ENCODE assay signal across 9 cellular contexts in genomic region chr9:75147638-75148037, GRCh38. TPM values are rescaled to one million over a fixed set of nuclear protein-coding genes. Genes with fewer than 3 reads are reported as not detected.
DNase-seq lines count a peak whose midpoint lies in the region; ATAC-seq and TF ChIP-seq lines count a peak whose summit lies in the region.
"Had no signal": no experiment of that assay in that cellular context is flagged by ENCODE, and none has a peak within 500 bp of the region (broad histone marks: within the 10 kb centered on the region; RNA-seq: fewer than 3 reads in every experiment).

No MANE protein-coding gene starts in this region.

- intact Hi-C loops in activated CD4-positive, alpha-beta memory T cell treated with anti-CD3 and anti-CD28 coated beads for 36 hours (cut with micrococcal nuclease), result loop anchor here (1.0 to 5.0 kb wide), 6 partner anchors 9 to 1995 kb away; partner anchors contain the start of genes ANXA1, C9orf40, CARNMT1 and NMRK1

- peak overlapping the region; percentile 10 for H3K4me3 Mint-ChIP-seq in activated CD4-positive, alpha-beta memory T cell treated with anti-CD3 and anti-CD28 coated beads for 36 hours

- H4K8ac ChIP-seq in neuronal stem cell (ENCODE audit: low read depth, low read length), result no peak overlapping the region

- no peaks in the 10 kb centered on the region for H3K79me1 ChIP-seq in neuronal stem cell (ENCODE audit: low read depth, low read length)

- no peak overlapping the region for H3K4me2 ChIP-seq in neuronal stem cell (ENCODE audit: insufficient read depth, low read length, poor library complexity, severe bottlenecking)

- no peaks in the 10 kb centered on the region for H3K27me3 Mint-ChIP-seq in activated CD4-positive, alpha-beta memory T cell treated with anti-CD3 and anti-CD28 coated beads for 36 hours

- H3K4ac ChIP-seq in neuronal stem cell (ENCODE audit: low read length), result no peak overlapping the region

- TF ChIP-seq POLR2A in suprapubic skin (IDR thresholded peaks at IDR 0.05), result no peak

- no peak overlapping the region for H4K91ac ChIP-seq in neuronal stem cell (ENCODE audit: low read depth, low read length, poor library complexity)

- ATAC-seq in GM18519 (IDR thresholded peaks at IDR 0.05; ENCODE audit: low FRiP score, unreplicated experiment), result peak; percentile 39
- peak; percentile 50 for ATAC-seq in HG03095 (IDR thresholded peaks at IDR 0.05; ENCODE audit: unreplicated experiment)

- no CpG with 5 or more reads among the region's 4 CpGs for WGBS in neuronal stem cell (ENCODE audit: extremely low coverage in 2 of 2, insufficient read length in 2 of 2, insufficient replicate concordance in 1 of 2), 2 donors
- WGBS in suprapubic skin, result 70% methylated on average over 4 of the region's 4 CpGs

- no peak overlapping the region for H2BK15ac ChIP-seq in neuronal stem cell (ENCODE audit: low read length)

- no peak for TF ChIP-seq EP300 in suprapubic skin (IDR thresholded peaks at IDR 0.05)

- H3K36me3 ChIP-seq in neuronal stem cell (replicated peaks in 1 of 2; ENCODE audit: control insufficient read depth in 2 of 2, insufficient read depth in 2 of 2, low read length in 2 of 2), result no peaks in the 10 kb centered on the region
- H3K36me3 ChIP-seq in suprapubic skin, result peaks cover 65% of the 10 kb centered on the region

- no peak overlapping the region for H3K4me3 ChIP-seq in neuronal stem cell (ENCODE audit: low read length in 2 of 2)
- no peak overlapping the region for H3K4me3 ChIP-seq in suprapubic skin

- H3K9me3 ChIP-seq in neuronal stem cell (replicated peaks in 1 of 2; ENCODE audit: control insufficient read depth in 2 of 2, insufficient read depth in 1 of 2, low read depth in 1 of 2, low read length in 2 of 2) (peaks cover 0 to 2% of the 10 kb centered on the region in 2 donors), suprapubic skin (no peaks in the 10 kb centered on the region)

- no peak overlapping the region for H2AK5ac ChIP-seq in neuronal stem cell (ENCODE audit: low read depth, low read length)

- CTCF ChIA-PET in activated CD4-positive, alpha-beta memory T cell treated with anti-CD3 and anti-CD28 coated beads for 36 hours (lab: Charles Lee), result interaction anchor here (0.7 to 3.3 kb wide), 3 partner anchors 23 to 58 kb away, joined by 4 to 12 read pairs (median 4); no protein-coding TSS in a partner anchor

- POLR2A ChIA-PET in activated CD4-positive, alpha-beta memory T cell treated with anti-CD3 and anti-CD28 coated beads for 36 hours (lab: Charles Lee), result interaction anchor here (0.7 to 3.1 kb wide), 4 partner anchors 28 to 59 kb away, joined by 3 to 24 read pairs (median 8); partner anchors contain the start of genes NMRK1 and OSTF1

- H3K9ac ChIP-seq in neuronal stem cell (ENCODE audit: low read depth, low read length, poor library complexity), result no peak overlapping the region

- TF ChIP-seq CTCF in suprapubic skin (IDR thresholded peaks at IDR 0.05), result no peak

- no peak overlapping the region for H3K23ac ChIP-seq in neuronal stem cell (ENCODE audit: low read depth, low read length, poor library complexity)

- no peak for DNase-seq in activated CD4-positive, alpha-beta memory T cell treated with anti-CD3 and anti-CD28 coated beads for 36 hours
- DNase-seq in neuronal stem cell (ENCODE audit: low spot score), result no peak
- DNase-seq in suprapubic skin (ENCODE audit: low spot score in 2 of 2), result no peak
- no peak for DNase-seq in stimulated activated CD4-positive, alpha-beta T cell treated with anti-CD3 and anti-CD28 coated beads, Interleukin-2, amount 100 ng/mL, for 24 hours
- no peak for DNase-seq in anterior cingulate cortex (lab: John Stamatoyannopoulos, UW)
- DNase-seq in HuH-7.5 (ENCODE audit: low spot score), result no peak
- DNase-seq: effector CD8-positive, alpha-beta T cell had no signal

- H3K4me1 ChIP-seq in neuronal stem cell (ENCODE audit: control insufficient read depth in 2 of 2, insufficient read depth in 1 of 2, low read depth in 1 of 2, low read length in 2 of 2) (no peaks in the 10 kb centered on the region), suprapubic skin (no peaks in the 10 kb centered on the region)

- peak overlapping the region; percentile 24 for H2AFZ ChIP-seq in neuronal stem cell (ENCODE audit: low read length)

- peaks cover 67% of the 10 kb centered on the region for H3K4me1 Mint-ChIP-seq in activated CD4-positive, alpha-beta memory T cell treated with anti-CD3 and anti-CD28 coated beads for 36 hours (ENCODE audit: low read depth)

- peaks cover 24% of the 10 kb centered on the region for H3K9me3 Mint-ChIP-seq in activated CD4-positive, alpha-beta memory T cell treated with anti-CD3 and anti-CD28 coated beads for 36 hours

- H2BK120ac ChIP-seq in neuronal stem cell (ENCODE audit: low read depth, low read length), result no peak overlapping the region

- H3K18ac ChIP-seq in neuronal stem cell (ENCODE audit: low read length), result no peak overlapping the region

- no peak overlapping the region for H2BK5ac ChIP-seq in neuronal stem cell (ENCODE audit: low read length)

- peaks cover 51% of the 10 kb centered on the region for H3K36me3 Mint-ChIP-seq in activated CD4-positive, alpha-beta memory T cell treated with anti-CD3 and anti-CD28 coated beads for 36 hours

- H3K27me3 ChIP-seq in neuronal stem cell (ENCODE audit: control insufficient read depth in 3 of 3, insufficient read depth in 3 of 3, low read depth in 1 of 3, low read length in 3 of 3) (no peaks in the 10 kb centered on the region), suprapubic skin (no peaks in the 10 kb centered on the region)

- H2BK12ac ChIP-seq in neuronal stem cell (ENCODE audit: low read length), result no peak overlapping the region

- H3K14ac ChIP-seq in neuronal stem cell (ENCODE audit: low read length), result no peak overlapping the region

- H3K27ac ChIP-seq in neuronal stem cell (replicated peaks; ENCODE audit: low read length) (no peak overlapping the region), suprapubic skin (no peak overlapping the region)

- peak overlapping the region; percentile 82 for H3K27ac Mint-ChIP-seq in activated CD4-positive, alpha-beta memory T cell treated with anti-CD3 and anti-CD28 coated beads for 36 hours

RNA-seq across cellular contexts. Expression of gene OSTF1, which starts 59.3 kb away (rescaled TPM):
- total RNA-seq in activated CD4-positive, alpha-beta memory T cell treated with anti-CD3 and anti-CD28 coated beads for 36 hours, result 100 to 1,000 TPM; 151 TPM
- polyA plus RNA-seq in neuronal stem cell (2013, experiment 1 of 2), result 2.3 TPM
- polyA plus RNA-seq in neuronal stem cell (2013, experiment 2 of 2), result 2.1 TPM
- total RNA-seq in suprapubic skin, result 10 to 100 TPM; 32.3 to 46.3 (median 44.3) TPM

RNA-seq across cellular contexts. Expression of gene NMRK1, which starts 59.7 kb away (rescaled TPM):
- 10 to 100 TPM; 35.3 to 41.2 TPM for total RNA-seq in activated CD4-positive, alpha-beta memory T cell treated with anti-CD3 and anti-CD28 coated beads for 36 hours
- 2.5 TPM for polyA plus RNA-seq in neuronal stem cell (2013, experiment 1 of 2)
- 2.1 TPM for polyA plus RNA-seq in neuronal stem cell (2013, experiment 2 of 2)
- total RNA-seq in suprapubic skin, result 10 to 100 TPM; 22.1 to 63.3 (median 33.7) TPM
